Comparison of ENCODE assay signal across 10 cellular contexts in the genomic region with DNA sequence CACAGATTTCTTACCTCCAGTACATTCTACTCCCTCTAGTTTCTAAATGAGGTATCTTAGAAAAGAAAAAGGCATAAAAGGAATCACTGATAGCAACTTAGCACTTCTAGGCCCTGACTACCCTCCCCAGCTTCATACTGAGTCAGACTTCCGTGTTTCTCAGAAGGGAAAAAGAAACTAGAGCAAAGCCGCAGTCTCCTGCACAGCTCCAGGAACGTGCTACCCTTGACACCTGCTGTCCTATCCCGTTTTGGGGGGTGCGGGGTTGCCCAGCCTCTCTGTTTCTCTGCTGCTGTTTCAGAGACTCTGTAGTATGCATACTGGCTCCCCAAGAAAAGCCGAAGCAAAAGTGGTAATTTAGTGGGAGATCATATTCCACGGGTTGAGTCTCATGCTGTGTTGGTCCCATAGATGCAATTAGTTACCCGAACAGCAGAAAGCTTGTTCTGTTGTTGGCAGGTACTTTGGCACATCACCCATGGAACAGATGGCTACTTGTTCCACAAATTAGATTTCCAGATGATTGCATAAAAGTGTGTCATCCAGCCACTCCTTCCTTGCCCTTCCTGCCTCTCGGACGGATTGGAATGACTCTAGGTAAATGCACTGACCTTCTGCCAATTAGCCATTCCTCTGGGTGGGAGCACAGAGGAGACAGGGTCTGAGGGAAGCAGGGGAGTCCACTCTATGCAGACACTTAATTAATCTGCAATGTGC.
DNase-seq lines count a peak whose midpoint lies in the region; ATAC-seq and TF ChIP-seq lines count a peak whose summit lies in the region.
"Had no signal": no experiment of that assay in that cellular context is flagged by ENCODE, and none has a peak within 500 bp of the region (broad histone marks: within the 10 kb centered on the region; RNA-seq: fewer than 3 reads in every experiment).

No MANE protein-coding gene starts in this region.

- 75 to 85% (median 83%) methylated on average over 10 of the region's 10 CpGs for WGBS in spleen, 5 donors

- ATAC-seq in effector memory CD8-positive, alpha-beta T cell (replicated peaks): peak; percentile 54
- ATAC-seq: gastrocnemius medialis had no signal

- DNase-seq in NCI-H345 (lab: John Stamatoyannopoulos, UW) (peak; percentile 31), NCI-H345 treated with DMSO at 0.1 percent for 48 hours (lab: John Stamatoyannopoulos, UW; ENCODE audit: unreplicated experiment) (no peak), spleen (no peak), LoVo (ENCODE audit: low spot score) (no peak), HK-2 (ENCODE audit: unreplicated experiment) (no peak)
- peak; percentile 55 for DNase-seq in activated CD4-positive, alpha-beta T cell treated with anti-CD3 and anti-CD28 coated beads, Interleukin-2, amount 50 U/mL, for 1 hour
- DNase-seq in effector memory CD8-positive, alpha-beta T cell: peak; percentile 26 to 51 (median 35)
- DNase-seq in stimulated activated naive CD4-positive, alpha-beta T cell treated with Interleukin-2 at 50 U/mL for 16 hours (lab: John Stamatoyannopoulos, UW): peak; percentile 56
- DNase-seq: gastrocnemius medialis, pancreas had no signal

- no peaks in the 10 kb centered on the region for H3K27me3 Mint-ChIP-seq in effector memory CD8-positive, alpha-beta T cell

- peaks cover 6% of the 10 kb centered on the region for H3K36me3 Mint-ChIP-seq in effector memory CD8-positive, alpha-beta T cell (ENCODE audit: insufficient read depth)

- TF ChIP-seq POLR2A in spleen (IDR thresholded peaks at IDR 0.05): no peak

- H3K4me3 Mint-ChIP-seq in effector memory CD8-positive, alpha-beta T cell: peak overlapping the region; percentile 57 to 63

- no peaks in the 10 kb centered on the region for H3K9me3 Mint-ChIP-seq in effector memory CD8-positive, alpha-beta T cell

- TF ChIP-seq CTCF in spleen (IDR thresholded peaks at IDR 0.05 in 8 of 11, conservative IDR thresholded peaks at IDR 0.05 in 3 of 11): no peak

- no peaks in the 10 kb centered on the region for H3K27me3 ChIP-seq in spleen (replicated peaks in 1 of 7)
- H3K27me3 ChIP-seq: gastrocnemius medialis, pancreas had no signal

- H3K27ac ChIP-seq in spleen: peak overlapping the region in 4 of 8 donors; percentile 35 to 75 (median 56)
- H3K27ac ChIP-seq: gastrocnemius medialis, pancreas had no signal

- peaks cover 42 to 53% of the 10 kb centered on the region in 2 donors for H3K4me1 Mint-ChIP-seq in effector memory CD8-positive, alpha-beta T cell (ENCODE audit: low read depth in 2 of 2)

- peak overlapping the region; percentile 92 to 97 for H3K27ac Mint-ChIP-seq in effector memory CD8-positive, alpha-beta T cell

- H3K4me1 ChIP-seq in spleen: peaks cover 6 to 50% (median 23%) of the 10 kb centered on the region in 6 donors
- H3K4me1 ChIP-seq: gastrocnemius medialis had no signal

- intact Hi-C loops in spleen (cut with DNase I; ENCODE audit: low total_unique reads): no loop called here

- no peaks in the 10 kb centered on the region for H3K36me3 ChIP-seq in spleen
- H3K36me3 ChIP-seq: gastrocnemius medialis, pancreas had no signal

- H3K9me3 ChIP-seq in spleen: no peaks in the 10 kb centered on the region
- H3K9me3 ChIP-seq: gastrocnemius medialis, pancreas had no signal

- H3K4me3 ChIP-seq in spleen: no peak overlapping the region
- H3K4me3 ChIP-seq: gastrocnemius medialis, pancreas had no signal

Comparison
In these comparisons a context has a peak if more than half of its experiments do, and no peak if none do; other contexts are left out.
1. DNase-seq: peak in NCI-H345 (single experiment), activated CD4-positive, alpha-beta T cell treated with anti-CD3 and anti-CD28 coated beads, Interleukin-2, amount 50 U/mL, for 1 hour (single experiment), effector memory CD8-positive, alpha-beta T cell (3 of 3) and stimulated activated naive CD4-positive, alpha-beta T cell treated with Interleukin-2 at 50 U/mL for 16 hours (single experiment); none in NCI-H345 treated with DMSO at 0.1 percent for 48 hours (single experiment), spleen (single experiment), LoVo (single experiment) and HK-2 (single experiment).